ENCODE assay signal across 1 cellular context in genomic region chr15:89125038-89125826, GRCh38.
TF ChIP-seq lines count a peak whose summit lies in the region.

No MANE protein-coding gene starts in this region.

TF ChIP-seq in HepG2, 621 proteins besides CTCF, POLR2A, EP300 and RAD21 (continued from another document):
- TF ChIP-seq, protein P1, sequence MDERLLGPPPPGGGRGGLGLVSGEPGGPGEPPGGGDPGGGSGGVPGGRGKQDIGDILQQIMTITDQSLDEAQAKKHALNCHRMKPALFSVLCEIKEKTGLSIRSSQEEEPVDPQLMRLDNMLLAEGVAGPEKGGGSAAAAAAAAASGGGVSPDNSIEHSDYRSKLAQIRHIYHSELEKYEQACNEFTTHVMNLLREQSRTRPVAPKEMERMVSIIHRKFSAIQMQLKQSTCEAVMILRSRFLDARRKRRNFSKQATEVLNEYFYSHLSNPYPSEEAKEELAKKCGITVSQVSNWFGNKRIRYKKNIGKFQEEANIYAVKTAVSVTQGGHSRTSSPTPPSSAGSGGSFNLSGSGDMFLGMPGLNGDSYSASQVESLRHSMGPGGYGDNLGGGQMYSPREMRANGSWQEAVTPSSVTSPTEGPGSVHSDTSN (CRISPR knock-in tag; IDR thresholded peaks at IDR 0.05), result peak; percentile 58; the same call in 1 of the 2 replicates
- no peak for TF ChIP-seq ZNF615 (CRISPR knock-in tag; IDR thresholded peaks at IDR 0.05; ENCODE audit: borderline replicate concordance)
- TF ChIP-seq ZNF484 (CRISPR knock-in tag; IDR thresholded peaks at IDR 0.05; ENCODE audit: borderline replicate concordance, low read depth), result no peak
- peak; percentile 26; the same call in 1 of the 2 replicates for TF ChIP-seq SP5 (CRISPR knock-in tag; IDR thresholded peaks at IDR 0.05; ENCODE audit: borderline replicate concordance, low read depth)
- TF ChIP-seq SNAPC2 (CRISPR knock-in tag; IDR thresholded peaks at IDR 0.05), result no peak
- TF ChIP-seq ZNF326 (CRISPR knock-in tag; IDR thresholded peaks at IDR 0.05; ENCODE audit: borderline replicate concordance), result no peak
- 0 out of 4 replicates have a peak, but pooled peaks of 1 of the 2 experiments have one; percentile 34 for TF ChIP-seq REST (IDR thresholded peaks at IDR 0.05; ENCODE audit: borderline replicate concordance in 1 of 2, low read depth in 1 of 2, low read length in 2 of 2)
- no peak for TF ChIP-seq YEATS2 (CRISPR knock-in tag; IDR thresholded peaks at IDR 0.05; ENCODE audit: borderline replicate concordance)
- TF ChIP-seq PHF8 (CRISPR knock-in tag; IDR thresholded peaks at IDR 0.05), result no peak
- TF ChIP-seq ZNF335 (CRISPR knock-in tag; IDR thresholded peaks at IDR 0.05), result no peak
- no peak for TF ChIP-seq CCAR2 (optimal IDR thresholded peaks at IDR 0.05; ENCODE audit: low read depth, low read length)
- peak; percentile 21; the same call in 1 of the 2 replicates for TF ChIP-seq BCL6 (CRISPR knock-in tag; IDR thresholded peaks at IDR 0.05)
- peak; percentile 48 for TF ChIP-seq FOXA3 (CRISPR knock-in tag; IDR thresholded peaks at IDR 0.05)
- TF ChIP-seq BRCA1 (CRISPR knock-in tag; IDR thresholded peaks at IDR 0.05), result no peak
- no peak for TF ChIP-seq NCOA5 (CRISPR knock-in tag; IDR thresholded peaks at IDR 0.05)
- TF ChIP-seq, protein P2, sequence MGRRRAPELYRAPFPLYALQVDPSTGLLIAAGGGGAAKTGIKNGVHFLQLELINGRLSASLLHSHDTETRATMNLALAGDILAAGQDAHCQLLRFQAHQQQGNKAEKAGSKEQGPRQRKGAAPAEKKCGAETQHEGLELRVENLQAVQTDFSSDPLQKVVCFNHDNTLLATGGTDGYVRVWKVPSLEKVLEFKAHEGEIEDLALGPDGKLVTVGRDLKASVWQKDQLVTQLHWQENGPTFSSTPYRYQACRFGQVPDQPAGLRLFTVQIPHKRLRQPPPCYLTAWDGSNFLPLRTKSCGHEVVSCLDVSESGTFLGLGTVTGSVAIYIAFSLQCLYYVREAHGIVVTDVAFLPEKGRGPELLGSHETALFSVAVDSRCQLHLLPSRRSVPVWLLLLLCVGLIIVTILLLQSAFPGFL (CRISPR knock-in tag; IDR thresholded peaks at IDR 0.05), result no peak
- TF ChIP-seq POGZ (CRISPR knock-in tag; IDR thresholded peaks at IDR 0.05), result peak; percentile 42; the same call in 1 of the 2 replicates
- TF ChIP-seq ZNF569 (CRISPR knock-in tag; IDR thresholded peaks at IDR 0.05; ENCODE audit: borderline replicate concordance), result no peak
- no peak for TF ChIP-seq YEATS4 (CRISPR knock-in tag; IDR thresholded peaks at IDR 0.05; ENCODE audit: borderline replicate concordance)
- TF ChIP-seq AFF4 (CRISPR knock-in tag; IDR thresholded peaks at IDR 0.05), result no peak
- TF ChIP-seq ETV5 (CRISPR knock-in tag; IDR thresholded peaks at IDR 0.05; ENCODE audit: borderline replicate concordance), result no peak
- no peak; the same call in 1 of the 2 replicates for TF ChIP-seq NCOR1 (IDR thresholded peaks at IDR 0.05; ENCODE audit: borderline replicate concordance, low read length)
- no peak for TF ChIP-seq ZNF276 (CRISPR knock-in tag; IDR thresholded peaks at IDR 0.05; ENCODE audit: low read depth)
- no peak for TF ChIP-seq HIC2 (CRISPR knock-in tag; IDR thresholded peaks at IDR 0.05; ENCODE audit: low read depth)
- no peak for TF ChIP-seq KDM2A (CRISPR knock-in tag; IDR thresholded peaks at IDR 0.05; ENCODE audit: borderline replicate concordance, low read depth)
- TF ChIP-seq PLSCR1 (CRISPR knock-in tag; IDR thresholded peaks at IDR 0.05; ENCODE audit: borderline replicate concordance), result no peak
- peak; percentile 78; the same call in 1 of the 2 replicates for TF ChIP-seq ZNF264 (CRISPR knock-in tag; IDR thresholded peaks at IDR 0.05)
- TF ChIP-seq ZNF598 (CRISPR knock-in tag; IDR thresholded peaks at IDR 0.05; ENCODE audit: borderline replicate concordance), result no peak
- TF ChIP-seq ZNF552 (CRISPR knock-in tag; IDR thresholded peaks at IDR 0.05; ENCODE audit: borderline replicate concordance), result no peak
- TF ChIP-seq NAIF1 (CRISPR knock-in tag; IDR thresholded peaks at IDR 0.05; ENCODE audit: borderline replicate concordance), result no peak
- no peak for TF ChIP-seq CSRNP2 (CRISPR knock-in tag; conservative IDR thresholded peaks at IDR 0.05; ENCODE audit: low read depth)
